ENCODE assay signal across 14 cellular contexts in genomic region chr7:81839708-81840359, GRCh38.
A peak's percentile ranks its signal among the peaks of the same experiment; 100 is the strongest.
DNase-seq lines count a peak whose midpoint lies in the region; ATAC-seq and TF ChIP-seq lines count a peak whose summit lies in the region.
"Had no signal": no experiment of that assay in that cellular context is flagged by ENCODE, and none has a peak within 500 bp of the region (broad histone marks: within the 10 kb centered on the region; RNA-seq: fewer than 3 reads in every experiment).

No MANE protein-coding gene starts in this region.

- no peaks in the 10 kb centered on the region for H3K79me2 ChIP-seq in MM.1S (ENCODE audit: low read length)

- H3K27me3 Mint-ChIP-seq in T-cell = no peaks in the 10 kb centered on the region
- H3K27me3 Mint-ChIP-seq: activated CD8-positive, alpha-beta T cell treated with anti-CD3 and anti-CD28 coated beads for 36 hours; stimulated activated naive CD8-positive, alpha-beta T cell treated with anti-CD3 and anti-CD28 coated beads, Interleukin-15, amount 100 ng/mL, for 72 hours had no signal

- H3K9me3 Mint-ChIP-seq in T-cell = peaks cover 0 to 10% (median 9%) of the 10 kb centered on the region in 3 donors

- CTCF ChIA-PET in T-cell (lab: Charles Lee) = no interaction called here

- no peaks in the 10 kb centered on the region for H3K36me3 ChIP-seq in MM.1S (replicated peaks; ENCODE audit: insufficient read depth, low read length)
- H3K36me3 ChIP-seq: right atrium auricular region had no signal

- no peak overlapping the region for H2AFZ ChIP-seq in MM.1S (ENCODE audit: low read length)

- ATAC-seq in GM18858 (IDR thresholded peaks at IDR 0.05; ENCODE audit: unreplicated experiment) (peak; percentile 94), GM21528 (IDR thresholded peaks at IDR 0.05; ENCODE audit: low FRiP score, unreplicated experiment) (peak; percentile 83), HG03039 (IDR thresholded peaks at IDR 0.05; ENCODE audit: unreplicated experiment) (peak; percentile 94), T-cell (replicated peaks in 1 of 4) (no peak), esophagus mucosa (no peak)
- ATAC-seq: activated CD8-positive, alpha-beta T cell treated with anti-CD3 and anti-CD28 coated beads for 36 hours; Panc1; stimulated activated naive CD8-positive, alpha-beta T cell treated with anti-CD3 and anti-CD28 coated beads, Interleukin-15, amount 100 ng/mL, for 72 hours had no signal

- H3K36me3 Mint-ChIP-seq in T-cell = no peaks in the 10 kb centered on the region

- no peak for TF ChIP-seq CTCF in MM.1S (IDR thresholded peaks at IDR 0.05; ENCODE audit: low read length)

- POLR2A ChIA-PET in T-cell (lab: Charles Lee) = no interaction called here

- H3F3A ChIP-seq in MM.1S (ENCODE audit: insufficient read depth, low read length) = peaks cover 6% of the 10 kb centered on the region; the same call in 1 of the 2 replicates

- DNase-seq in MM.1S = peak; percentile 58
- no peak for DNase-seq in T-cell
- DNase-seq in SIG-M5 (lab: John Stamatoyannopoulos, UW) = no peak
- DNase-seq in SKM-1 (lab: John Stamatoyannopoulos, UW; ENCODE audit: unreplicated experiment) = no peak
- DNase-seq: activated CD8-positive, alpha-beta T cell treated with anti-CD3 and anti-CD28 coated beads for 36 hours; activated naive CD4-positive, alpha-beta T cell; stimulated activated naive CD8-positive, alpha-beta T cell treated with anti-CD3 and anti-CD28 coated beads, Interleukin-15, amount 100 ng/mL, for 72 hours had no signal

- peaks cover 23% of the 10 kb centered on the region for H3K4me1 ChIP-seq in MM.1S (ENCODE audit: low read length)
- H3K4me1 ChIP-seq: right atrium auricular region had no signal

- no peaks in the 10 kb centered on the region for H3K27me3 ChIP-seq in MM.1S (replicated peaks; ENCODE audit: insufficient read depth, low read length)
- H3K27me3 ChIP-seq: right atrium auricular region had no signal

- no peak overlapping the region for H3K4me3 Mint-ChIP-seq in T-cell
- H3K4me3 Mint-ChIP-seq: activated CD8-positive, alpha-beta T cell treated with anti-CD3 and anti-CD28 coated beads for 36 hours; stimulated activated naive CD8-positive, alpha-beta T cell treated with anti-CD3 and anti-CD28 coated beads, Interleukin-15, amount 100 ng/mL, for 72 hours had no signal

- H3K27ac ChIP-seq in MM.1S (ENCODE audit: low read length) = no peak overlapping the region; the same call in 1 of the 2 replicates
- H3K27ac ChIP-seq: HL-60, right atrium auricular region had no signal

- H4K20me1 ChIP-seq in MM.1S (ENCODE audit: insufficient read depth, low read length) = no peaks in the 10 kb centered on the region

- peak overlapping the region; percentile 22; the same call in 1 of the 2 replicates for H3K4me2 ChIP-seq in MM.1S (ENCODE audit: low read depth, low read length)

- H3K9me3 ChIP-seq in MM.1S (replicated peaks; ENCODE audit: insufficient read depth, low read length) = no peaks in the 10 kb centered on the region
- H3K9me3 ChIP-seq: right atrium auricular region had no signal

- H3K9me2 ChIP-seq in MM.1S (replicated peaks; ENCODE audit: insufficient read depth, low read length) = no peaks in the 10 kb centered on the region

- no peak overlapping the region for H3K4me3 ChIP-seq in MM.1S (ENCODE audit: low read length)
- H3K4me3 ChIP-seq: right atrium auricular region had no signal

- H3K9ac ChIP-seq in MM.1S (ENCODE audit: low read length) = no peak overlapping the region

- H3K27ac Mint-ChIP-seq in T-cell = no peak overlapping the region
- H3K27ac Mint-ChIP-seq: activated CD8-positive, alpha-beta T cell treated with anti-CD3 and anti-CD28 coated beads for 36 hours; stimulated activated naive CD8-positive, alpha-beta T cell treated with anti-CD3 and anti-CD28 coated beads, Interleukin-15, amount 100 ng/mL, for 72 hours had no signal

- no peaks in the 10 kb centered on the region for H3K4me1 Mint-ChIP-seq in T-cell
- H3K4me1 Mint-ChIP-seq: stimulated activated naive CD8-positive, alpha-beta T cell treated with anti-CD3 and anti-CD28 coated beads, Interleukin-15, amount 100 ng/mL, for 72 hours had no signal

Comparison
In these comparisons a context has a peak if more than half of its experiments do, and no peak if none do; other contexts are left out.
1. ATAC-seq: peak in GM18858 (single experiment), GM21528 (single experiment) and HG03039 (single experiment); none in T-cell (0 of 4) and esophagus mucosa (single experiment).